ENCODE assay signal across 1 cellular context in genomic region chr17:67993998-67994361, GRCh38.
A peak's percentile ranks its signal among the peaks of the same experiment; 100 is the strongest.
TF ChIP-seq lines count a peak whose summit lies in the region.

No MANE protein-coding gene starts in this region.

TF ChIP-seq in K562, 482 proteins besides CTCF, POLR2A, EP300 and RAD21 (continues in another document):
- TF ChIP-seq CEBPZ (IDR thresholded peaks at IDR 0.05; ENCODE audit: borderline replicate concordance, low read depth, low read length) (no peak), CTCFL (IDR thresholded peaks at IDR 0.05; ENCODE audit: borderline replicate concordance, insufficient read depth, low read depth, low read length, poor library complexity, severe bottlenecking) (no peak), BCOR (IDR thresholded peaks at IDR 0.05) (peak; percentile 87), HINFP (tag; conservative IDR thresholded peaks at IDR 0.05; ENCODE audit: low read depth) (0 out of 2 replicates have a peak, but pooled peaks have one; percentile 34), ARID3B (CRISPR knock-in tag; IDR thresholded peaks at IDR 0.05; ENCODE audit: borderline replicate concordance) (no peak), CBX2 (IDR thresholded peaks at IDR 0.05; ENCODE audit: insufficient read depth, low read length, poor library complexity, severe bottlenecking) (no peak), PPARD (CRISPR knock-in tag; IDR thresholded peaks at IDR 0.05) (no peak), KLF1 (tag; IDR thresholded peaks at IDR 0.05) (no peak), CHD1 (IDR thresholded peaks at IDR 0.05; ENCODE audit: low read length) (peak; percentile 56), DACH1 (IDR thresholded peaks at IDR 0.05; ENCODE audit: partially characterized antibody) (no peak), MIER1 (IDR thresholded peaks at IDR 0.05; ENCODE audit: low read depth) (peak; percentile 61; the same call in 1 of the 2 replicates), ZNF511 (CRISPR knock-in tag; IDR thresholded peaks at IDR 0.05) (peak; percentile 71), ZFPM2 (CRISPR knock-in tag; IDR thresholded peaks at IDR 0.05) (no peak), RCOR1 (IDR thresholded peaks at IDR 0.05; ENCODE audit: borderline replicate concordance in 1 of 2, low read depth in 2 of 2, low read length in 2 of 2) (0 out of 4 replicates have a peak, but pooled peaks have one; percentile 17 to 43), NR2F6 (CRISPR knock-in tag; IDR thresholded peaks at IDR 0.05) (no peak), ZBTB11 (CRISPR knock-in tag; IDR thresholded peaks at IDR 0.05) (no peak), KDM5B (IDR thresholded peaks at IDR 0.05; ENCODE audit: insufficient replicate concordance, low read depth, low read length) (peak; percentile 3), VEZF1 (CRISPR knock-in tag; IDR thresholded peaks at IDR 0.05) (peak; percentile 5), ARID1B (IDR thresholded peaks at IDR 0.05) (peak; percentile 60), CSDE1 (IDR thresholded peaks at IDR 0.05) (no peak), ETV1 (tag; conservative IDR thresholded peaks at IDR 0.05; ENCODE audit: low read depth) (peak; percentile 36; the same call in 1 of the 2 replicates), ZNF316 (IDR thresholded peaks at IDR 0.05) (peak; percentile 20; the same call in 1 of the 2 replicates), HDAC6 (IDR thresholded peaks at IDR 0.05; ENCODE audit: low read depth, low read length) (no peak), ELF2 (CRISPR knock-in tag; IDR thresholded peaks at IDR 0.05) (0 out of 2 replicates have a peak, but pooled peaks have one; percentile 21), HLTF (IDR thresholded peaks at IDR 0.05) (peak; percentile 98), NEUROD1 (IDR thresholded peaks at IDR 0.05; ENCODE audit: borderline replicate concordance, low read depth, low read length, partially characterized antibody) (no peak), SMC3 (conservative IDR thresholded peaks at IDR 0.05; ENCODE audit: insufficient read depth, low read depth, low read length) (no peak), HBP1 (CRISPR knock-in tag; IDR thresholded peaks at IDR 0.05) (peak; percentile 94), DNMT1 (IDR thresholded peaks at IDR 0.05) (no peak), CBFA2T2 (conservative IDR thresholded peaks at IDR 0.05) (no peak), BRF2 (IDR thresholded peaks at IDR 0.05; ENCODE audit: borderline replicate concordance, insufficient read depth, insufficient read length) (no peak), CHCHD3 (CRISPR knock-in tag; IDR thresholded peaks at IDR 0.05) (no peak), PHB (CRISPR knock-in tag; IDR thresholded peaks at IDR 0.05) (no peak; the same call in 1 of the 2 replicates), TEAD1 (CRISPR knock-in tag; IDR thresholded peaks at IDR 0.05) (peak in 1 of 2 experiments; percentile 32; a peak in 1 of 4 replicates), ZNF143 (CRISPR knock-in tag; IDR thresholded peaks at IDR 0.05) (no peak), ETS1 (conservative IDR thresholded peaks at IDR 0.05; ENCODE audit: control insufficient read depth, low read depth, low read length) (no peak), HES1 (IDR thresholded peaks at IDR 0.05; ENCODE audit: low read depth) (no peak), GATA2 (CRISPR knock-in tag; IDR thresholded peaks at IDR 0.05) (no peak), L3MBTL2 (IDR thresholded peaks at IDR 0.05) (peak; percentile 95), PTTG1 (tag; IDR thresholded peaks at IDR 0.05; ENCODE audit: low read depth) (no peak), ZNF217 (CRISPR knock-in tag; IDR thresholded peaks at IDR 0.05) (no peak), ERF (CRISPR knock-in tag; IDR thresholded peaks at IDR 0.05) (no peak), DIDO1 (tag; IDR thresholded peaks at IDR 0.05; ENCODE audit: low read depth) (peak; percentile 23; the same call in 1 of the 2 replicates), NR2C2 (CRISPR knock-in tag; IDR thresholded peaks at IDR 0.05) (no peak), NR2C2 (tag; IDR thresholded peaks at IDR 0.05) (peak; percentile 63), ZKSCAN3 (CRISPR knock-in tag; IDR thresholded peaks at IDR 0.05) (no peak), PHF20 (IDR thresholded peaks at IDR 0.05; ENCODE audit: partially characterized antibody) (peak; percentile 83), ZNF766 (CRISPR knock-in tag; conservative IDR thresholded peaks at IDR 0.05) (no peak), CCAR2 (IDR thresholded peaks at IDR 0.05; ENCODE audit: low read depth, low read length) (no peak)
